In the genomic region with DNA sequence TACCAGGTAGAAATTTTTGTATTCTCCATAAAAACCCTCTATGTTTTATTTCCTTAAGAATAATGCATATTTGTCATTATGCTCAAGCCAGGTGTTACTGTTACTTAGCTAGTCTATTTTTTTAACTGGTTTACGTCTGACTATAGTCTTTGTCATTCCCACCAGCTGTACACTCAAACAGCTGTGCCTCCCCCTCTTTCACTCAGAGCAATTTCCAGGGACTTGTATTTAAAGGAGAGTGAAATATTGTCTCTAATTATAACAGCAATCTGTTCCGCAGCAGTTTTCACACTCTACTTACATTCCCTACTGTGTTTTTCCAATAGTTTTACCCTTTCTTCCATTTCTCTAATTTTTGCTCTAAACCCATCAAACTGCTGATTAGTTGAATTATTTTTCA, we compare ENCODE assay signal across 18 cellular contexts.
DNase-seq lines count a peak whose midpoint lies in the region; ATAC-seq and TF ChIP-seq lines count a peak whose summit lies in the region.
"Had no signal": no experiment of that assay in that cellular context is flagged by ENCODE, and none has a peak within 500 bp of the region (broad histone marks: within the 10 kb centered on the region; RNA-seq: fewer than 3 reads in every experiment).

No MANE protein-coding gene starts in this region.

- H3K27me3 Mint-ChIP-seq in glutamatergic neuron (ENCODE audit: unreplicated experiment): peaks cover 5% of the 10 kb centered on the region
- H3K27me3 Mint-ChIP-seq: CD8-positive, alpha-beta memory T cell; T-cell had no signal

- H3K9me3 Mint-ChIP-seq in glutamatergic neuron (ENCODE audit: unreplicated experiment): peaks cover 5% of the 10 kb centered on the region

- peak overlapping the region; percentile 68 for H3K27ac ChIP-seq in 22Rv1
- H3K27ac ChIP-seq: SJCRH30 had no signal

- H3K4me3 Mint-ChIP-seq in glutamatergic neuron (ENCODE audit: unreplicated experiment): peak overlapping the region; percentile 4
- H3K4me3 Mint-ChIP-seq: CD8-positive, alpha-beta memory T cell; T-cell had no signal

- H3K4me1 Mint-ChIP-seq in glutamatergic neuron (ENCODE audit: low read depth, unreplicated experiment): peaks cover 15% of the 10 kb centered on the region
- H3K4me1 Mint-ChIP-seq: CD8-positive, alpha-beta memory T cell; T-cell had no signal

- TF ChIP-seq CTCF in 22Rv1 (IDR thresholded peaks at IDR 0.05) (no peak), glutamatergic neuron (IDR thresholded peaks at IDR 0.05; ENCODE audit: partially characterized antibody, unreplicated experiment) (no peak)

- H3K36me3 Mint-ChIP-seq in glutamatergic neuron (ENCODE audit: unreplicated experiment): peaks cover 8% of the 10 kb centered on the region
- H3K36me3 Mint-ChIP-seq: CD8-positive, alpha-beta memory T cell; T-cell had no signal

- DNase-seq in NCI-H1105 treated with DMSO at 0.1 percent for 48 hours (lab: John Stamatoyannopoulos, UW) (peak; percentile 22), NCI-H1105 (lab: John Stamatoyannopoulos, UW) (no peak), NCI-H2227 (lab: John Stamatoyannopoulos, UW; ENCODE audit: unreplicated experiment) (peak; percentile 36), glutamatergic neuron (no peak), SIG-M5 (lab: John Stamatoyannopoulos, UW) (no peak)
- DNase-seq: 8988T; C1 segment of cervical spinal cord; CD8-positive, alpha-beta memory T cell; Karpas-422; NCI-H146; NCI-H2029; NCI-H510A; T-cell had no signal

- peak overlapping the region; percentile 91 for H3K27ac Mint-ChIP-seq in glutamatergic neuron (ENCODE audit: unreplicated experiment)
- H3K27ac Mint-ChIP-seq: CD8-positive, alpha-beta memory T cell; T-cell had no signal

- ATAC-seq in GM18517 (IDR thresholded peaks at IDR 0.05; ENCODE audit: unreplicated experiment) (no peak), GM21390 (IDR thresholded peaks at IDR 0.05; ENCODE audit: unreplicated experiment) (no peak)
- ATAC-seq: Panc1, T-cell had no signal

Comparison
In these comparisons a context has a peak if more than half of its experiments do, and no peak if none do; other contexts are left out.
1. DNase-seq: peak in NCI-H1105 treated with DMSO at 0.1 percent for 48 hours (single experiment) and NCI-H2227 (single experiment); none in NCI-H1105 (single experiment), glutamatergic neuron (single experiment) and SIG-M5 (single experiment).